ENCODE assay signal across 1 cellular context in the genomic region with DNA sequence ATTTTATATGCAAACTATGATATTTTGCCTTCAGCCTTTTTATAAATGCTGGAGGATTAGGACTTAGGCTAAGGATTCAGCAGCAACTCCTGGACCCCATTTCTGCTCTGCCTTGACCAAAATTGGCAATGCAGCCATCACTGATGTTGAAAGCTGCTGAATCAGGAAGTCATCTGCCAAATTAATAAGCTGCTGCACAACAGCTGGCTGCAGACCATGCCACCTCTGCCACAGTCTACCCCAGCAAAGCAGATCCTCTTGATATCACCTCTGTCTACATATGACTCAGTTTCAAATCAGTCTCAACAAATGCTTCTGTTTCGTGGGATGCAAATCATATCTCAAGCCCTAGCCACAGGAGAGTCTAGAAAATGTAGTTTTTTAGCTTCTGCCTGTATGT.
TF ChIP-seq lines count a peak whose summit lies in the region.

No MANE protein-coding gene starts in this region.

TF ChIP-seq in WTC11, 78 proteins besides CTCF, POLR2A, EP300 and RAD21 (continued from another document):
- TF ChIP-seq, protein P1, sequence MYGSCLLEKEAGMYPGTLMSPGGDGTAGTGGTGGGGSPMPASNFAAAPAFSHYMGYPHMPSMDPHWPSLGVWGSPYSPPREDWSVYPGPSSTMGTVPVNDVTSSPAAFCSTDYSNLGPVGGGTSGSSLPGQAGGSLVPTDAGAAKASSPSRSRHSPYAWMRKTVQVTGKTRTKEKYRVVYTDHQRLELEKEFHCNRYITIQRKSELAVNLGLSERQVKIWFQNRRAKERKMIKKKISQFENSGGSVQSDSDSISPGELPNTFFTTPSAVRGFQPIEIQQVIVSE (CRISPR knock-in tag; IDR thresholded peaks at IDR 0.05; ENCODE audit: borderline replicate concordance) = no peak
- TF ChIP-seq CREB1 (CRISPR knock-in tag; IDR thresholded peaks at IDR 0.05) (no peak), NR1H2 (CRISPR knock-in tag; IDR thresholded peaks at IDR 0.05) (no peak), TP53 (CRISPR knock-in tag; IDR thresholded peaks at IDR 0.05) (no peak), JAZF1 (CRISPR knock-in tag; IDR thresholded peaks at IDR 0.05) (no peak), PRRX2 (CRISPR knock-in tag; IDR thresholded peaks at IDR 0.05) (no peak)
- TF ChIP-seq, protein P2, sequence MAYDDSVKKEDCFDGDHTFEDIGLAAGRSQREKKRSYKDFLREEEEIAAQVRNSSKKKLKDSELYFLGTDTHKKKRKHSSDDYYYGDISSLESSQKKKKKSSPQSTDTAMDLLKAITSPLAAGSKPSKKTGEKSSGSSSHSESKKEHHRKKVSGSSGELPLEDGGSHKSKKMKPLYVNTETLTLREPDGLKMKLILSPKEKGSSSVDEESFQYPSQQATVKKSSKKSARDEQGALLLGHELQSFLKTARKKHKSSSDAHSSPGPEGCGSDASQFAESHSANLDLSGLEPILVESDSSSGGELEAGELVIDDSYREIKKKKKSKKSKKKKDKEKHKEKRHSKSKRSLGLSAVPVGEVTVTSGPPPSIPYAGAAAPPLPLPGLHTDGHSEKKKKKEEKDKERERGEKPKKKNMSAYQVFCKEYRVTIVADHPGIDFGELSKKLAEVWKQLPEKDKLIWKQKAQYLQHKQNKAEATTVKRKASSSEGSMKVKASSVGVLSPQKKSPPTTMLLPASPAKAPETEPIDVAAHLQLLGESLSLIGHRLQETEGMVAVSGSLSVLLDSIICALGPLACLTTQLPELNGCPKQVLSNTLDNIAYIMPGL (CRISPR knock-in tag; IDR thresholded peaks at IDR 0.05) = no peak
TF ChIP-seq in WTC11: peak in this region for 0.
